In the genomic region with DNA sequence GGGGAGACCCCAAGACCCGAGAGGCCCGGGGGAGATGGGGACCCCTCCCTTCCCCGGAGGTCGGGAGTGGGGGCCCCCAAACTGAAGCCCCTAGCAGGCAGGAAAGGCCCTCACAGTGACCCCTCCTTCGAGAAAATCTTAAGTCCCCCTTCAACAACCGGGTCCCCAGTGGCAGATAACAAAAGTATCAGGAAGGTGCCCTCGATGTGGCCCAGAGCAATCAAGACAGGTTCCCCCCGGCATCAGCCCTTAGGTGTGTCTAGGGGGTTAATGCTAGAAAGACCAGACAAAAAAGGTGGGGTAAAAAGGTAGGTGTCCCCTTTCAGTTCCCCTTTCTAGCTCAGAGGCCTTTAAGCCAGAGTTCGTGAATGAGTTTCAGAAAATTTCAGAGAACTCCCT, we compare ENCODE assay signal across 8 cellular contexts. TPM values are rescaled to one million over a fixed set of nuclear protein-coding genes. Genes with fewer than 3 reads are reported as not detected.
A peak's percentile ranks its signal among the peaks of the same experiment; 100 is the strongest.
DNase-seq lines count a peak whose midpoint lies in the region; ATAC-seq and TF ChIP-seq lines count a peak whose summit lies in the region.

No MANE protein-coding gene starts in this region.

- peak overlapping the region; percentile 64 to 79 for H3K27ac ChIP-seq in coronary artery
- H3K27ac ChIP-seq in neural progenitor cell, result no peak overlapping the region

- H4K20me1 ChIP-seq in neural progenitor cell (ENCODE audit: low read depth), result peaks cover 72% of the 10 kb centered on the region

- no peaks in the 10 kb centered on the region for H3K36me3 ChIP-seq in neural progenitor cell

- H3K4me3 ChIP-seq in GM12864 (ENCODE audit: low read depth, low read length), result peak overlapping the region; percentile 59
- H3K4me3 ChIP-seq in coronary artery, result peak overlapping the region; percentile 70
- H3K4me3 ChIP-seq in neural progenitor cell, result peak overlapping the region; percentile 62

- H3K79me2 ChIP-seq in neural progenitor cell (ENCODE audit: low read depth), result no peaks in the 10 kb centered on the region

- peaks cover 37% of the 10 kb centered on the region for H3K4me1 Mint-ChIP-seq in neural progenitor cell

- H3K36me3 Mint-ChIP-seq in neural progenitor cell, result no peaks in the 10 kb centered on the region

- no peaks in the 10 kb centered on the region for H3K9me3 Mint-ChIP-seq in neural progenitor cell

- no peaks in the 10 kb centered on the region for H3K9me3 ChIP-seq in neural progenitor cell (ENCODE audit: low read depth)

- no peak for TF ChIP-seq CTCF in GM12864 (IDR thresholded peaks at IDR 0.05; ENCODE audit: low read depth, low read length, missing control alignments)
- no peak for TF ChIP-seq CTCF in coronary artery (IDR thresholded peaks at IDR 0.05)
- no peak for TF ChIP-seq CTCF in neural progenitor cell (IDR thresholded peaks at IDR 0.05)

- H2AFZ ChIP-seq in neural progenitor cell (replicated peaks), result no peak overlapping the region

- H3K4me2 ChIP-seq in neural progenitor cell, result peak overlapping the region; percentile 91

- peaks cover 8% of the 10 kb centered on the region for H3F3A ChIP-seq in neural progenitor cell (ENCODE audit: low read depth)

- H3K4me3 Mint-ChIP-seq in neural progenitor cell, result peak overlapping the region; percentile 91

- H3K4me1 ChIP-seq in neural progenitor cell, result peaks cover 14% of the 10 kb centered on the region

- ATAC-seq in HG03439 (IDR thresholded peaks at IDR 0.05; ENCODE audit: unreplicated experiment), result no peak
- no peak for ATAC-seq in HG03025 (IDR thresholded peaks at IDR 0.05; ENCODE audit: low FRiP score, unreplicated experiment)

- peaks cover 80% of the 10 kb centered on the region for H3K27me3 ChIP-seq in neural progenitor cell

- H3K27ac Mint-ChIP-seq in neural progenitor cell, result peak overlapping the region; percentile 60

- no peak overlapping the region for H3K9ac ChIP-seq in neural progenitor cell

- peaks cover 3% of the 10 kb centered on the region for H3K27me3 Mint-ChIP-seq in neural progenitor cell (ENCODE audit: insufficient read depth, low read depth)

- DNase-seq in GM12864 (ENCODE audit: low read depth) (peak; percentile 72), NOMO-1 treated with DMSO at 0.1 percent for 48 hours (lab: John Stamatoyannopoulos, UW; ENCODE audit: unreplicated experiment) (peak; percentile 29), coronary artery (ENCODE audit: low spot score) (peak; percentile 67), neural progenitor cell (ENCODE audit: low spot score) (no peak), iPS-NIHi7 (ENCODE audit: extremely low spot score) (no peak)
- no peak for DNase-seq in activated effector memory CD4-positive, alpha-beta T cell treated with anti-CD3 and anti-CD28 coated beads, Interleukin-2, amount 50 U/mL, for 16 hours

RNA-seq across cellular contexts. Expression of a gene that starts 0.3 kb away (rescaled TPM):
- total RNA-seq in neural progenitor cell (ENCODE audit: low replicate concordance), result 12.5 and 15.2 TPM in 2 replicates

Comparison
In these comparisons a context has a peak if more than half of its experiments do, and no peak if none do; other contexts are left out.
1. DNase-seq: peak in GM12864 (single experiment), NOMO-1 treated with DMSO at 0.1 percent for 48 hours (single experiment) and coronary artery (single experiment); none in neural progenitor cell (single experiment), iPS-NIHi7 (single experiment) and activated effector memory CD4-positive, alpha-beta T cell treated with anti-CD3 and anti-CD28 coated beads, Interleukin-2, amount 50 U/mL, for 16 hours (single experiment).
2. Peak in every context shown above with its lines, with median percentiles within 50 percentile points of each other: H3K4me3 ChIP-seq.